ENCODE assay signal across 1 cellular context in the genomic region with DNA sequence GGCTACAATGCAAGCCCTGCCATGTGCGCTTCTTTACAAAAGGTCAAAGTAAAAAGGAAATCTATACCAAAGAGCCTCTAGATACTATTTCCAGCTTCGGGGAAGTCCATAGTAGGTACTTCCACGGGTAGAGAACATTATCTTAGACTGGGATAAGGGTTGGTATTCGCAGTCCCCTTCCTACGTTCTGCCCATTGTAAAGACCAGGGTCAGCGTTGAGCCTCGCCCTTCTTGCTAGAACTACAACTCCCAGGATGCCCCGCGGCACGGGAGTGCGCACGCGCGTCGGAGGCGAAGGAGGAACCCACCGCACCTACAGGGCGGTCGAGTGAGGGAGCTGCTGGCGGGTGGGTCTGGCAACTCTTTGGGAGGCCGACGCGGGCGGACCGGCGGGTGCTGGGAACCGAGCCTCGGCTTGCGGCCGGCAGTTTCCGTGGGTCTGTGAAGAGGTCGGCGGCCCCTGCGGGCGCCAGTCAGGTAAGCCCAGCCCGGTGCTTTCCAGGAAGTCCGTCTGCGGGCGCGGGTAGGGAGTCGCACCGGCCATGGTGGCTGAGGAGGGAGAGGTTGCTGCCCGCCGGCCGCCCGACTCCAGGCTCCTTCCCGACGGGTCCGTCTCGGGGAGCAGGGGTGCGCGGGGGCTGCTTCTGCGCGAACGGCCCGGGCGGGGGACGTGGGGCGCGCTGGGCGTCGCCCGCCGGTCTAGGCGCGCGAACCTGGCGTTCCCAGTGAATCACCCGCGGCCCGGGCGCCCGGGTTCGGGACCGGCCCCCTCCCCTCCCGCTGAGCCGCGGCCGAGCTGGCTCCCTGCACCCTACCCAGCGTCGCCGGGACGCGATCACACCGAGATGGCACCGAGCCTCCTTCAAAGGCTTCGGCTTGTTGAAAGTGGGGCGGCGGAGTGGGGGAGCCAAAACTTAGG.
TF ChIP-seq lines count a peak whose summit lies in the region.

A gene (plus strand): TSS at position 294 of the 919 bp plus-strand sequence. CDS start 33,232 bp downstream, outside the sequence.

TF ChIP-seq in K562, 482 proteins besides CTCF, POLR2A, EP300 and RAD21 (continued from another document and continues in another):
- TF ChIP-seq, protein P1, sequence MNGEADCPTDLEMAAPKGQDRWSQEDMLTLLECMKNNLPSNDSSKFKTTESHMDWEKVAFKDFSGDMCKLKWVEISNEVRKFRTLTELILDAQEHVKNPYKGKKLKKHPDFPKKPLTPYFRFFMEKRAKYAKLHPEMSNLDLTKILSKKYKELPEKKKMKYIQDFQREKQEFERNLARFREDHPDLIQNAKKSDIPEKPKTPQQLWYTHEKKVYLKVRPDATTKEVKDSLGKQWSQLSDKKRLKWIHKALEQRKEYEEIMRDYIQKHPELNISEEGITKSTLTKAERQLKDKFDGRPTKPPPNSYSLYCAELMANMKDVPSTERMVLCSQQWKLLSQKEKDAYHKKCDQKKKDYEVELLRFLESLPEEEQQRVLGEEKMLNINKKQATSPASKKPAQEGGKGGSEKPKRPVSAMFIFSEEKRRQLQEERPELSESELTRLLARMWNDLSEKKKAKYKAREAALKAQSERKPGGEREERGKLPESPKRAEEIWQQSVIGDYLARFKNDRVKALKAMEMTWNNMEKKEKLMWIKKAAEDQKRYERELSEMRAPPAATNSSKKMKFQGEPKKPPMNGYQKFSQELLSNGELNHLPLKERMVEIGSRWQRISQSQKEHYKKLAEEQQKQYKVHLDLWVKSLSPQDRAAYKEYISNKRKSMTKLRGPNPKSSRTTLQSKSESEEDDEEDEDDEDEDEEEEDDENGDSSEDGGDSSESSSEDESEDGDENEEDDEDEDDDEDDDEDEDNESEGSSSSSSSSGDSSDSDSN (IDR thresholded peaks at IDR 0.05; ENCODE audit: borderline replicate concordance in 1 of 2, low read depth in 2 of 2, low read length in 2 of 2) = peak; percentile 43 to 63; a peak in 3 of 4 replicates
- TF ChIP-seq, protein P2, sequence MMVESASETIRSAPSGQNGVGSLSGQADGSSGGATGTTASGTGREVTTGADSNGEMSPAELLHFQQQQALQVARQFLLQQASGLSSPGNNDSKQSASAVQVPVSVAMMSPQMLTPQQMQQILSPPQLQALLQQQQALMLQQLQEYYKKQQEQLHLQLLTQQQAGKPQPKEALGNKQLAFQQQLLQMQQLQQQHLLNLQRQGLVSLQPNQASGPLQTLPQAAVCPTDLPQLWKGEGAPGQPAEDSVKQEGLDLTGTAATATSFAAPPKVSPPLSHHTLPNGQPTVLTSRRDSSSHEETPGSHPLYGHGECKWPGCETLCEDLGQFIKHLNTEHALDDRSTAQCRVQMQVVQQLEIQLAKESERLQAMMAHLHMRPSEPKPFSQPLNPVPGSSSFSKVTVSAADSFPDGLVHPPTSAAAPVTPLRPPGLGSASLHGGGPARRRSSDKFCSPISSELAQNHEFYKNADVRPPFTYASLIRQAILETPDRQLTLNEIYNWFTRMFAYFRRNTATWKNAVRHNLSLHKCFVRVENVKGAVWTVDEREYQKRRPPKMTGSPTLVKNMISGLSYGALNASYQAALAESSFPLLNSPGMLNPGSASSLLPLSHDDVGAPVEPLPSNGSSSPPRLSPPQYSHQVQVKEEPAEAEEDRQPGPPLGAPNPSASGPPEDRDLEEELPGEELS (CRISPR knock-in tag; IDR thresholded peaks at IDR 0.05; ENCODE audit: borderline replicate concordance) = no peak
- TF ChIP-seq, protein P3, sequence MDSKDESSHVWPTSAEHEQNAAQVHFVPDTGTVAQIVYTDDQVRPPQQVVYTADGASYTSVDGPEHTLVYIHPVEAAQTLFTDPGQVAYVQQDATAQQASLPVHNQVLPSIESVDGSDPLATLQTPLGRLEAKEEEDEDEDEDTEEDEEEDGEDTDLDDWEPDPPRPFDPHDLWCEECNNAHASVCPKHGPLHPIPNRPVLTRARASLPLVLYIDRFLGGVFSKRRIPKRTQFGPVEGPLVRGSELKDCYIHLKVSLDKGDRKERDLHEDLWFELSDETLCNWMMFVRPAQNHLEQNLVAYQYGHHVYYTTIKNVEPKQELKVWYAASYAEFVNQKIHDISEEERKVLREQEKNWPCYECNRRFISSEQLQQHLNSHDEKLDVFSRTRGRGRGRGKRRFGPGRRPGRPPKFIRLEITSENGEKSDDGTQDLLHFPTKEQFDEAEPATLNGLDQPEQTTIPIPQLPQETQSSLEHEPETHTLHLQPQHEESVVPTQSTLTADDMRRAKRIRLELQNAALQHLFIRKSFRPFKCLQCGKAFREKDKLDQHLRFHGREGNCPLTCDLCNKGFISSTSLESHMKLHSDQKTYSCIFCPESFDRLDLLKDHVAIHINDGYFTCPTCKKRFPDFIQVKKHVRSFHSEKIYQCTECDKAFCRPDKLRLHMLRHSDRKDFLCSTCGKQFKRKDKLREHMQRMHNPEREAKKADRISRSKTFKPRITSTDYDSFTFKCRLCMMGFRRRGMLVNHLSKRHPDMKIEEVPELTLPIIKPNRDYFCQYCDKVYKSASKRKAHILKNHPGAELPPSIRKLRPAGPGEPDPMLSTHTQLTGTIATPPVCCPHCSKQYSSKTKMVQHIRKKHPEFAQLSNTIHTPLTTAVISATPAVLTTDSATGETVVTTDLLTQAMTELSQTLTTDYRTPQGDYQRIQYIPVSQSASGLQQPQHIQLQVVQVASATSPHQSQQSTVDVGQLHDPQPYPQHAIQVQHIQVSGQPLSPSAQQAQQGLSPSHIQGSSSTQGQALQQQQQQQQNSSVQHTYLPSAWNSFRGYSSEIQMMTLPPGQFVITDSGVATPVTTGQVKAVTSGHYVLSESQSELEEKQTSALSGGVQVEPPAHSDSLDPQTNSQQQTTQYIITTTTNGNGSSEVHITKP (IDR thresholded peaks at IDR 0.05; ENCODE audit: partially characterized antibody) = peak; percentile 96
- TF ChIP-seq, protein P4, sequence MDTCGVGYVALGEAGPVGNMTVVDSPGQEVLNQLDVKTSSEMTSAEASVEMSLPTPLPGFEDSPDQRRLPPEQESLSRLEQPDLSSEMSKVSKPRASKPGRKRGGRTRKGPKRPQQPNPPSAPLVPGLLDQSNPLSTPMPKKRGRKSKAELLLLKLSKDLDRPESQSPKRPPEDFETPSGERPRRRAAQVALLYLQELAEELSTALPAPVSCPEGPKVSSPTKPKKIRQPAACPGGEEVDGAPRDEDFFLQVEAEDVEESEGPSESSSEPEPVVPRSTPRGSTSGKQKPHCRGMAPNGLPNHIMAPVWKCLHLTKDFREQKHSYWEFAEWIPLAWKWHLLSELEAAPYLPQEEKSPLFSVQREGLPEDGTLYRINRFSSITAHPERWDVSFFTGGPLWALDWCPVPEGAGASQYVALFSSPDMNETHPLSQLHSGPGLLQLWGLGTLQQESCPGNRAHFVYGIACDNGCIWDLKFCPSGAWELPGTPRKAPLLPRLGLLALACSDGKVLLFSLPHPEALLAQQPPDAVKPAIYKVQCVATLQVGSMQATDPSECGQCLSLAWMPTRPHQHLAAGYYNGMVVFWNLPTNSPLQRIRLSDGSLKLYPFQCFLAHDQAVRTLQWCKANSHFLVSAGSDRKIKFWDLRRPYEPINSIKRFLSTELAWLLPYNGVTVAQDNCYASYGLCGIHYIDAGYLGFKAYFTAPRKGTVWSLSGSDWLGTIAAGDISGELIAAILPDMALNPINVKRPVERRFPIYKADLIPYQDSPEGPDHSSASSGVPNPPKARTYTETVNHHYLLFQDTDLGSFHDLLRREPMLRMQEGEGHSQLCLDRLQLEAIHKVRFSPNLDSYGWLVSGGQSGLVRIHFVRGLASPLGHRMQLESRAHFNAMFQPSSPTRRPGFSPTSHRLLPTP (IDR thresholded peaks at IDR 0.05; ENCODE audit: borderline replicate concordance, extremely low read depth, insufficient read length) = no peak
- TF ChIP-seq NUFIP1 (IDR thresholded peaks at IDR 0.05; ENCODE audit: partially characterized antibody) = no peak
- peak; percentile 74 for TF ChIP-seq FIP1L1 (IDR thresholded peaks at IDR 0.05; ENCODE audit: low read depth, low read length, poor library complexity, severe bottlenecking)
- TF ChIP-seq, protein P5, sequence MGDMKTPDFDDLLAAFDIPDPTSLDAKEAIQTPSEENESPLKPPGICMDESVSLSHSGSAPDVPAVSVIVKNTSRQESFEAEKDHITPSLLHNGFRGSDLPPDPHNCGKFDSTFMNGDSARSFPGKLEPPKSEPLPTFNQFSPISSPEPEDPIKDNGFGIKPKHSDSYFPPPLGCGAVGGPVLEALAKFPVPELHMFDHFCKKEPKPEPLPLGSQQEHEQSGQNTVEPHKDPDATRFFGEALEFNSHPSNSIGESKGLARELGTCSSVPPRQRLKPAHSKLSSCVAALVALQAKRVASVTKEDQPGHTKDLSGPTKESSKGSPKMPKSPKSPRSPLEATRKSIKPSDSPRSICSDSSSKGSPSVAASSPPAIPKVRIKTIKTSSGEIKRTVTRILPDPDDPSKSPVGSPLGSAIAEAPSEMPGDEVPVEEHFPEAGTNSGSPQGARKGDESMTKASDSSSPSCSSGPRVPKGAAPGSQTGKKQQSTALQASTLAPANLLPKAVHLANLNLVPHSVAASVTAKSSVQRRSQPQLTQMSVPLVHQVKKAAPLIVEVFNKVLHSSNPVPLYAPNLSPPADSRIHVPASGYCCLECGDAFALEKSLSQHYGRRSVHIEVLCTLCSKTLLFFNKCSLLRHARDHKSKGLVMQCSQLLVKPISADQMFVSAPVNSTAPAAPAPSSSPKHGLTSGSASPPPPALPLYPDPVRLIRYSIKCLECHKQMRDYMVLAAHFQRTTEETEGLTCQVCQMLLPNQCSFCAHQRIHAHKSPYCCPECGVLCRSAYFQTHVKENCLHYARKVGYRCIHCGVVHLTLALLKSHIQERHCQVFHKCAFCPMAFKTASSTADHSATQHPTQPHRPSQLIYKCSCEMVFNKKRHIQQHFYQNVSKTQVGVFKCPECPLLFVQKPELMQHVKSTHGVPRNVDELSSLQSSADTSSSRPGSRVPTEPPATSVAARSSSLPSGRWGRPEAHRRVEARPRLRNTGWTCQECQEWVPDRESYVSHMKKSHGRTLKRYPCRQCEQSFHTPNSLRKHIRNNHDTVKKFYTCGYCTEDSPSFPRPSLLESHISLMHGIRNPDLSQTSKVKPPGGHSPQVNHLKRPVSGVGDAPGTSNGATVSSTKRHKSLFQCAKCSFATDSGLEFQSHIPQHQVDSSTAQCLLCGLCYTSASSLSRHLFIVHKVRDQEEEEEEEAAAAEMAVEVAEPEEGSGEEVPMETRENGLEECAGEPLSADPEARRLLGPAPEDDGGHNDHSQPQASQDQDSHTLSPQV (IDR thresholded peaks at IDR 0.05) = peak; percentile 4; the same call in 1 of the 2 replicates
- peak; percentile 26 for TF ChIP-seq CHD1 (IDR thresholded peaks at IDR 0.05; ENCODE audit: low read length)
- 0 out of 2 replicates have a peak, but pooled peaks have one; percentile 23 for TF ChIP-seq ZNF764 (CRISPR knock-in tag; IDR thresholded peaks at IDR 0.05; ENCODE audit: low read depth)
- no peak for TF ChIP-seq SAFB (IDR thresholded peaks at IDR 0.05; ENCODE audit: borderline replicate concordance, low read depth, low read length)
- TF ChIP-seq ZNF134 (CRISPR knock-in tag; conservative IDR thresholded peaks at IDR 0.05) = no peak
- peak; percentile 68 for TF ChIP-seq NR2C2 (CRISPR knock-in tag; IDR thresholded peaks at IDR 0.05)
- TF ChIP-seq NR2C2 (tag; IDR thresholded peaks at IDR 0.05) = peak; percentile 89
- peak; percentile 94 for TF ChIP-seq SUPT5H (IDR thresholded peaks at IDR 0.05)
- TF ChIP-seq TAF1 (IDR thresholded peaks at IDR 0.05; ENCODE audit: control insufficient read depth, extremely low read depth, insufficient read depth, low read length, severe bottlenecking) = peak; percentile 79
- no peak for TF ChIP-seq ATF1 (CRISPR knock-in tag; IDR thresholded peaks at IDR 0.05)
- TF ChIP-seq ATF1 (tag; IDR thresholded peaks at IDR 0.05) = peak; percentile 45
- peak; percentile 22 for TF ChIP-seq PCBP1 (IDR thresholded peaks at IDR 0.05; ENCODE audit: low read depth, low read length, poor library complexity, severe bottlenecking)
- peak; percentile 15 to 73; a peak in 2 of 4 replicates for TF ChIP-seq SIN3A (IDR thresholded peaks at IDR 0.05; ENCODE audit: borderline replicate concordance in 2 of 2, control insufficient read depth in 1 of 2, low read depth in 2 of 2, low read length in 2 of 2)
- 0 out of 2 replicates have a peak, but pooled peaks have one; percentile 51 for TF ChIP-seq ELF4 (CRISPR knock-in tag; IDR thresholded peaks at IDR 0.05)
- TF ChIP-seq, protein P6, sequence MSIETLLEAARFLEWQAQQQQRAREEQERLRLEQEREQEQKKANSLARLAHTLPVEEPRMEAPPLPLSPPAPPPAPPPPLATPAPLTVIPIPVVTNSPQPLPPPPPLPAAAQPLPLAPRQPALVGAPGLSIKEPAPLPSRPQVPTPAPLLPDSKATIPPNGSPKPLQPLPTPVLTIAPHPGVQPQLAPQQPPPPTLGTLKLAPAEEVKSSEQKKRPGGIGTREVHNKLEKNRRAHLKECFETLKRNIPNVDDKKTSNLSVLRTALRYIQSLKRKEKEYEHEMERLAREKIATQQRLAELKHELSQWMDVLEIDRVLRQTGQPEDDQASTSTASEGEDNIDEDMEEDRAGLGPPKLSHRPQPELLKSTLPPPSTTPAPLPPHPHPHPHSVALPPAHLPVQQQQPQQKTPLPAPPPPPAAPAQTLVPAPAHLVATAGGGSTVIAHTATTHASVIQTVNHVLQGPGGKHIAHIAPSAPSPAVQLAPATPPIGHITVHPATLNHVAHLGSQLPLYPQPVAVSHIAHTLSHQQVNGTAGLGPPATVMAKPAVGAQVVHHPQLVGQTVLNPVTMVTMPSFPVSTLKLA (conservative IDR thresholded peaks at IDR 0.05) = peak; percentile 60 to 67; a peak in 3 of 4 replicates
- TF ChIP-seq L3MBTL2 (IDR thresholded peaks at IDR 0.05) = peak; percentile 16; the same call in 1 of the 2 replicates
- TF ChIP-seq SIX5 (IDR thresholded peaks at IDR 0.05; ENCODE audit: borderline replicate concordance in 1 of 2, insufficient read depth in 1 of 2, low read depth in 1 of 2, low read length in 2 of 2) = peak; percentile 71
- TF ChIP-seq ELF2 (CRISPR knock-in tag; IDR thresholded peaks at IDR 0.05) = 0 out of 2 replicates have a peak, but pooled peaks have one; percentile 51
- 0 out of 2 replicates have a peak, but pooled peaks have one; percentile 13 for TF ChIP-seq ZEB2 (IDR thresholded peaks at IDR 0.05)
- TF ChIP-seq NR2C1 (IDR thresholded peaks at IDR 0.05) = peak; percentile 52; the same call in 1 of the 2 replicates
- TF ChIP-seq NR2C1 (tag; IDR thresholded peaks at IDR 0.05) = peak; percentile 44; the same call in 1 of the 2 replicates
- TF ChIP-seq FOSL1 (tag; conservative IDR thresholded peaks at IDR 0.05) = peak; percentile 23
- no peak for TF ChIP-seq ZKSCAN1 (IDR thresholded peaks at IDR 0.05; ENCODE audit: low read depth, low read length)
- 0 out of 2 replicates have a peak, but pooled peaks have one; percentile 15 for TF ChIP-seq EGR1 (conservative IDR thresholded peaks at IDR 0.05)
- TF ChIP-seq ZC3H4 (CRISPR knock-in tag; IDR thresholded peaks at IDR 0.05; ENCODE audit: borderline replicate concordance) = 0 out of 2 replicates have a peak, but pooled peaks have one; percentile 54
- TF ChIP-seq KDM5B (IDR thresholded peaks at IDR 0.05; ENCODE audit: insufficient replicate concordance, low read depth, low read length) = peak; percentile 90
- 0 out of 2 replicates have a peak, but pooled peaks have one; percentile 24 for TF ChIP-seq TCF7 (IDR thresholded peaks at IDR 0.05; ENCODE audit: borderline replicate concordance)
- peak; percentile 40; the same call in 1 of the 2 replicates for TF ChIP-seq MBD2 (IDR thresholded peaks at IDR 0.05; ENCODE audit: borderline replicate concordance, low read depth)
- TF ChIP-seq ZNF143 (CRISPR knock-in tag; IDR thresholded peaks at IDR 0.05) = peak; percentile 95
- peak; percentile 66; the same call in 1 of the 2 replicates for TF ChIP-seq KAT7 (CRISPR knock-in tag; IDR thresholded peaks at IDR 0.05; ENCODE audit: borderline replicate concordance)
- peak; percentile 40; the same call in 1 of the 2 replicates for TF ChIP-seq GTF2E2 (tag; IDR thresholded peaks at IDR 0.05)
